In genomic region chr10:80416401-80417098, GRCh38 we compare ENCODE assay signal across 14 cellular contexts. TPM values are rescaled to one million over a fixed set of nuclear protein-coding genes. Genes with fewer than 3 reads are reported as not detected.
A peak's percentile ranks its signal among the peaks of the same experiment; 100 is the strongest.
DNase-seq lines count a peak whose midpoint lies in the region; ATAC-seq and TF ChIP-seq lines count a peak whose summit lies in the region.
"Had no signal": no experiment of that assay in that cellular context is flagged by ENCODE, and none has a peak within 500 bp of the region (broad histone marks: within the 10 kb centered on the region; RNA-seq: fewer than 3 reads in every experiment).

No MANE protein-coding gene starts in this region.

- H3K27me3 Mint-ChIP-seq in activated CD4-positive, alpha-beta T cell treated with anti-CD3 and anti-CD28 coated beads, Interleukin-2, amount 10 ng/mL, durations not matched to agents 24 days and 14 days = peaks cover 2% of the 10 kb centered on the region

- no peak overlapping the region for H3K4me3 Mint-ChIP-seq in activated CD4-positive, alpha-beta T cell treated with anti-CD3 and anti-CD28 coated beads, Interleukin-2, amount 10 ng/mL, durations not matched to agents 24 days and 14 days

- H3K36me3 ChIP-seq in fibroblast of lung (ENCODE audit: control insufficient read depth, insufficient read depth, low read length) (no peaks in the 10 kb centered on the region), mesendoderm (ENCODE audit: control insufficient read depth, insufficient read depth, low read length) (no peaks in the 10 kb centered on the region)

- H3K18ac ChIP-seq in mesendoderm (ENCODE audit: low read length) = no peak overlapping the region

- no peak overlapping the region for H2AFZ ChIP-seq in fibroblast of lung (ENCODE audit: low read length)

- H3K56ac ChIP-seq in mesendoderm (ENCODE audit: low read length) = peak overlapping the region; percentile 11

- H3K27me3 ChIP-seq in fibroblast of lung (ENCODE audit: control insufficient read depth, insufficient read depth, low read length) (no peaks in the 10 kb centered on the region), mesendoderm (ENCODE audit: insufficient read depth, low read length, poor library complexity) (no peaks in the 10 kb centered on the region)

- intact Hi-C loops in activated CD4-positive, alpha-beta T cell treated with anti-CD3 and anti-CD28 coated beads, Interleukin-2, amount 10 ng/mL, durations not matched to agents 24 days and 14 days (cut with micrococcal nuclease) = no loop called here

- peak; percentile 42 for DNase-seq in amniotic epithelial cell (ENCODE audit: low read depth)
- DNase-seq in fibroblast of lung (ENCODE audit: low read depth in 2 of 2) = peak; percentile 34 to 89
- DNase-seq in mesendoderm = no peak
- DNase-seq in activated CD4-positive, alpha-beta T cell treated with anti-CD3 and anti-CD28 coated beads, Interleukin-2, amount 10 ng/mL, durations not matched to agents 24 days and 14 days = no peak
- DNase-seq: DND-41, NCI-H345 had no signal

- H4K5ac ChIP-seq in mesendoderm (ENCODE audit: low read length) = no peak overlapping the region

- H3K79me2 ChIP-seq in fibroblast of lung (ENCODE audit: control insufficient read depth, insufficient read depth, low read length) = no peaks in the 10 kb centered on the region
- H3K79me2 ChIP-seq in mesendoderm (ENCODE audit: control insufficient read depth, insufficient read depth, low read length) = no peaks in the 10 kb centered on the region

- peaks cover 18% of the 10 kb centered on the region for H3K79me1 ChIP-seq in mesendoderm (ENCODE audit: low read length)

- no peaks in the 10 kb centered on the region for H3K9me3 Mint-ChIP-seq in activated CD4-positive, alpha-beta T cell treated with anti-CD3 and anti-CD28 coated beads, Interleukin-2, amount 10 ng/mL, durations not matched to agents 24 days and 14 days

- H3K27ac ChIP-seq in fibroblast of lung (ENCODE audit: insufficient read depth, low read length) = no peak overlapping the region
- no peak overlapping the region for H3K27ac ChIP-seq in mesendoderm (ENCODE audit: low read depth, low read length)
- peak overlapping the region; percentile 79 for H3K27ac ChIP-seq in temporal lobe (ENCODE audit: low read depth, low read length)

- H3K4me3 ChIP-seq in fibroblast of lung (replicated peaks in 1 of 4; ENCODE audit: control extremely low read depth in 1 of 4, insufficient read depth in 1 of 4, low read depth in 3 of 4, low read length in 4 of 4) (no peak overlapping the region), mesendoderm (ENCODE audit: low read length) (no peak overlapping the region)

- H3K4ac ChIP-seq in mesendoderm (ENCODE audit: low read depth, low read length) = no peak overlapping the region

- no peak overlapping the region for H2BK15ac ChIP-seq in mesendoderm (replicated peaks; ENCODE audit: low read depth)

- H3K9ac ChIP-seq in fibroblast of lung (ENCODE audit: insufficient read depth, low read length) (no peak overlapping the region), mesendoderm (ENCODE audit: low read length) (no peak overlapping the region)

- no peak overlapping the region for H2BK5ac ChIP-seq in mesendoderm (ENCODE audit: low read length)

- no peaks in the 10 kb centered on the region for H3K36me3 Mint-ChIP-seq in activated CD4-positive, alpha-beta T cell treated with anti-CD3 and anti-CD28 coated beads, Interleukin-2, amount 10 ng/mL, durations not matched to agents 24 days and 14 days (ENCODE audit: low read depth)

- H4K8ac ChIP-seq in mesendoderm (ENCODE audit: low read depth, low read length) = no peak overlapping the region

- H3K4me2 ChIP-seq in fibroblast of lung (ENCODE audit: extremely low read depth, insufficient read depth, low read length) (no peak overlapping the region), mesendoderm (ENCODE audit: low read length) (no peak overlapping the region)

- ATAC-seq in HG02840 (IDR thresholded peaks at IDR 0.05; ENCODE audit: low FRiP score, unreplicated experiment) (no peak), HG03521 (IDR thresholded peaks at IDR 0.05; ENCODE audit: unreplicated experiment) (no peak), GM19328 (IDR thresholded peaks at IDR 0.05; ENCODE audit: unreplicated experiment) (no peak)

- no peak overlapping the region for H2BK120ac ChIP-seq in mesendoderm (ENCODE audit: low read depth, low read length)

- H3K4me1 ChIP-seq in fibroblast of lung (ENCODE audit: control insufficient read depth, extremely low read depth, insufficient read depth, low read length) (no peaks in the 10 kb centered on the region), mesendoderm (ENCODE audit: control insufficient read depth, low read depth, low read length) (peaks cover 23% of the 10 kb centered on the region)

- peak overlapping the region; percentile 74 for H3K23ac ChIP-seq in mesendoderm (ENCODE audit: low read length)

- WGBS in mesendoderm (ENCODE audit: extremely low coverage, insufficient coverage, low lambda C conversion rate) = no CpG with 5 or more reads among the region's 15 CpGs

- no peak overlapping the region for H3K27ac Mint-ChIP-seq in activated CD4-positive, alpha-beta T cell treated with anti-CD3 and anti-CD28 coated beads, Interleukin-2, amount 10 ng/mL, durations not matched to agents 24 days and 14 days

- H3K9me3 ChIP-seq in fibroblast of lung (ENCODE audit: control insufficient read depth, insufficient read depth, low read depth, low read length) = no peaks in the 10 kb centered on the region

- TF ChIP-seq CTCF in fibroblast of lung (conservative IDR thresholded peaks at IDR 0.05 in 1 of 2, IDR thresholded peaks at IDR 0.05 in 1 of 2; ENCODE audit: low read depth in 1 of 2, low read length in 2 of 2) = no peak

- peaks cover 17% of the 10 kb centered on the region for H3K4me1 Mint-ChIP-seq in activated CD4-positive, alpha-beta T cell treated with anti-CD3 and anti-CD28 coated beads, Interleukin-2, amount 10 ng/mL, durations not matched to agents 24 days and 14 days

- H2AK5ac ChIP-seq in mesendoderm (ENCODE audit: low read length) = no peak overlapping the region

- no peaks in the 10 kb centered on the region for H4K20me1 ChIP-seq in fibroblast of lung (ENCODE audit: control insufficient read depth, extremely low read depth, insufficient read depth, low read length)

RNA-seq across cellular contexts. Expression of gene PRXL2A, which starts 8.2 kb away (rescaled TPM):
- total RNA-seq in fibroblast of lung (13.9 and 19.2 TPM in 2 replicates), temporal lobe (68.6 TPM)
- polyA plus RNA-seq in fibroblast of lung = 1.6 and 2.2 TPM in 2 replicates
- 1.5 and 1.7 TPM in 2 replicates for polyA plus RNA-seq in fibroblast of lung (2012)
- not detected in 2 replicates for polyA minus RNA-seq in fibroblast of lung (ENCODE audit: low replicate concordance)
- 50.0 TPM for polyA plus RNA-seq in mesendoderm (2013, experiment 1 of 2)
- polyA plus RNA-seq in mesendoderm (2013, experiment 2 of 2) = 50.0 TPM
- 14.8 and 16.4 TPM in 2 replicates for total RNA-seq in activated CD4-positive, alpha-beta T cell treated with anti-CD3 and anti-CD28 coated beads, Interleukin-2, amount 10 ng/mL, durations not matched to agents 24 days and 14 days

RNA-seq across cellular contexts. Expression of gene TSPAN14, which starts 37.6 kb away (rescaled TPM):
- total RNA-seq in fibroblast of lung = 5.6 and 12.1 TPM in 2 replicates
- 30.9 and 50.0 TPM in 2 replicates for polyA plus RNA-seq in fibroblast of lung
- 25.5 and 41.9 TPM in 2 replicates for polyA plus RNA-seq in fibroblast of lung (2012)
- 34.8 and 96.2 TPM in 2 replicates for polyA minus RNA-seq in fibroblast of lung (ENCODE audit: low replicate concordance)
- polyA plus RNA-seq in mesendoderm (2013, experiment 1 of 2) = 32.4 TPM
- 30.9 TPM for polyA plus RNA-seq in mesendoderm (2013, experiment 2 of 2)
- 27.8 TPM for total RNA-seq in temporal lobe
- total RNA-seq in activated CD4-positive, alpha-beta T cell treated with anti-CD3 and anti-CD28 coated beads, Interleukin-2, amount 10 ng/mL, durations not matched to agents 24 days and 14 days = 57.8 and 61.7 TPM in 2 replicates

RNA-seq across cellular contexts. Expression of gene DYDC2, which starts 60.0 kb away (rescaled TPM):
- total RNA-seq in fibroblast of lung (not detected in 2 replicates), temporal lobe (2.0 TPM)
- polyA plus RNA-seq in fibroblast of lung = not detected in 2 replicates
- polyA plus RNA-seq in fibroblast of lung (2012) = not detected in 2 replicates
- polyA minus RNA-seq in fibroblast of lung (ENCODE audit: low replicate concordance) = not detected in 2 replicates
- 2.5 TPM for polyA plus RNA-seq in mesendoderm (2013, experiment 1 of 2)
- 2.3 TPM for polyA plus RNA-seq in mesendoderm (2013, experiment 2 of 2)
- total RNA-seq in activated CD4-positive, alpha-beta T cell treated with anti-CD3 and anti-CD28 coated beads, Interleukin-2, amount 10 ng/mL, durations not matched to agents 24 days and 14 days = not detected in 2 replicates
- total RNA-seq: HT-29 had no signal

RNA-seq across cellular contexts. Expression of gene DYDC1, which starts 60.0 kb away (rescaled TPM):
- total RNA-seq in fibroblast of lung = not detected in 2 replicates
- polyA plus RNA-seq in fibroblast of lung = not detected in 2 replicates
- not detected in 2 replicates for polyA plus RNA-seq in fibroblast of lung (2012)
- polyA minus RNA-seq in fibroblast of lung (ENCODE audit: low replicate concordance) = not detected in 2 replicates
- polyA plus RNA-seq in mesendoderm (2013, experiment 1 of 2) = 0.59 TPM
- polyA plus RNA-seq in mesendoderm (2013, experiment 2 of 2) = 0.49 TPM
- total RNA-seq in temporal lobe = not detected
- total RNA-seq in activated CD4-positive, alpha-beta T cell treated with anti-CD3 and anti-CD28 coated beads, Interleukin-2, amount 10 ng/mL, durations not matched to agents 24 days and 14 days = not detected in 2 replicates
- total RNA-seq: dermis microvascular lymphatic vessel endothelial cell, HT-29, lower leg skin had no signal
- polyA plus RNA-seq: thymus had no signal

Comparison
In these comparisons a context has a peak if more than half of its experiments do, and no peak if none do; other contexts are left out.
1. DNase-seq: peak in amniotic epithelial cell (single experiment) and fibroblast of lung (2 of 2); none in mesendoderm (single experiment) and activated CD4-positive, alpha-beta T cell treated with anti-CD3 and anti-CD28 coated beads, Interleukin-2, amount 10 ng/mL, durations not matched to agents 24 days and 14 days (single experiment).